In genomic region chr9:33139421-33140228, GRCh38 we compare ENCODE assay signal across 8 cellular contexts. TPM values are rescaled to one million over a fixed set of nuclear protein-coding genes. Genes with fewer than 3 reads are reported as not detected.
DNase-seq lines count a peak whose midpoint lies in the region; ATAC-seq and TF ChIP-seq lines count a peak whose summit lies in the region.

No MANE protein-coding gene starts in this region.

- H3K4me3 ChIP-seq in AG10803 (ENCODE audit: low read length) (peak overlapping the region; percentile 22), choroid plexus epithelial cell (ENCODE audit: low read depth, low read length) (no peak overlapping the region)

- TF ChIP-seq RAD21 in Ishikawa (IDR thresholded peaks at IDR 0.05; ENCODE audit: low read depth), result no peak

- no peak for ATAC-seq in HG02798 (IDR thresholded peaks at IDR 0.05; ENCODE audit: poor library complexity, unreplicated experiment)
- no peak for ATAC-seq in GM21390 (IDR thresholded peaks at IDR 0.05; ENCODE audit: unreplicated experiment)
- no peak for ATAC-seq in GM18909 (IDR thresholded peaks at IDR 0.05; ENCODE audit: poor library complexity, unreplicated experiment)

- TF ChIP-seq CTCF in AG10803 (conservative IDR thresholded peaks at IDR 0.05; ENCODE audit: low read length) (no peak), choroid plexus epithelial cell (conservative IDR thresholded peaks at IDR 0.05; ENCODE audit: low read depth, low read length) (peak; percentile 16)

- DNase-seq in AG10803 (ENCODE audit: low read depth) (peak; percentile 97), choroid plexus epithelial cell (ENCODE audit: low read depth) (peak; percentile 100), mucosa of gallbladder (ENCODE audit: low spot score) (peak; percentile 82), RKO (ENCODE audit: low spot score) (no peak)

- TF ChIP-seq EP300 in Ishikawa (IDR thresholded peaks at IDR 0.05; ENCODE audit: borderline replicate concordance), result no peak

TF ChIP-seq in Ishikawa, 13 proteins besides CTCF, POLR2A, EP300 and RAD21:
- TF ChIP-seq MAX (IDR thresholded peaks at IDR 0.05) (peak; percentile 51), YY1 (IDR thresholded peaks at IDR 0.05; ENCODE audit: low read depth) (no peak), USF1 (IDR thresholded peaks at IDR 0.05) (no peak), NFIC (IDR thresholded peaks at IDR 0.05) (peak; percentile 68), TEAD4 (IDR thresholded peaks at IDR 0.05) (no peak), CEBPB (IDR thresholded peaks at IDR 0.05) (no peak)

RNA-seq across cellular contexts. Expression of gene B4GALT1, which starts 27.5 kb away (rescaled TPM):
- 66.8 TPM for total RNA-seq in mucosa of gallbladder
